Comparison of ENCODE assay signal across 8 cellular contexts in the genomic region with DNA sequence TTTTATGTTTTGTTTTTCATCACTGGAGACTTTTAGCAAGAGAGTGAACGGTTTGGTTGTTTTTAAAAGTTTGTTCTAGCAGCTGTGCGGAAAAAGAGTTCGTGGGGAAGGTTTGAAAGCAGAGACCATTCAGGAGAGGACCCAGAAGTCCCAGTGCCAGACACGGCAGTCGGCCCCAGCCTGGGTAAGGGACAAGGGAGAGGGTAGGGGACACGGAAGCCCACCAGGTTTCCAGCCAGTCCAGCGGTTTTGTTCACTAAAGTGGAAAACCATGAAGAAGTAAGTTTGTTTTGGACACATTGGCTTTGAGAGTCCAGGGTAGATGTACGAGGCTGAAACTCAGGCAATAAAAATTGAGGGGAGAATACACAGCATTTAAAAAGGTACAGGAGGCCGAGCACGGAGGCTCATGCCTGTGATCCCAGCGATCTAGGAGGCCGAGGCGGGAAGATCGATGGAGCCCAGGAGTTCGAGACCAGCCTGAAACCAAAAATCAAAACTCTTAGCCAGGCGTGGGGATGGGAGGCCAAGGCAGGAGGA. TPM values are rescaled to one million over a fixed set of nuclear protein-coding genes. Genes with fewer than 3 reads are reported as not detected.
DNase-seq lines count a peak whose midpoint lies in the region; ATAC-seq and TF ChIP-seq lines count a peak whose summit lies in the region.

No MANE protein-coding gene starts in this region.

- H3K9ac ChIP-seq in SU-DHL-6 (ENCODE audit: low read length), result peak overlapping the region; percentile 60

- DNase-seq in fibroblast of the aortic adventitia (ENCODE audit: low read depth), result no peak
- DNase-seq in sciatic nerve (ENCODE audit: low spot score), result no peak
- DNase-seq in DMS79 (lab: John Stamatoyannopoulos, UW), result no peak
- DNase-seq in AG08395 (ENCODE audit: low spot score), result no peak

- H4K20me1 ChIP-seq in SU-DHL-6 (ENCODE audit: low read depth, low read length), result no peaks in the 10 kb centered on the region

- no peaks in the 10 kb centered on the region for H3K9me3 ChIP-seq in SU-DHL-6 (ENCODE audit: insufficient read depth, low read length)

- H3K27me3 ChIP-seq in SU-DHL-6 (ENCODE audit: low read length), result no peaks in the 10 kb centered on the region

- peak overlapping the region; percentile 75 for H3K4me2 ChIP-seq in SU-DHL-6 (ENCODE audit: low read depth, low read length, poor library complexity, severe bottlenecking)

- no peaks in the 10 kb centered on the region for H3K79me2 ChIP-seq in SU-DHL-6 (ENCODE audit: insufficient read depth, low read length)

- H3F3A ChIP-seq in SU-DHL-6 (ENCODE audit: insufficient read depth), result no peaks in the 10 kb centered on the region

- peak overlapping the region; percentile 78 for H2AFZ ChIP-seq in SU-DHL-6 (ENCODE audit: low read depth, low read length, severe bottlenecking)

- ATAC-seq in GM18517 (IDR thresholded peaks at IDR 0.05; ENCODE audit: unreplicated experiment) (peak; percentile 4), sciatic nerve (peak; percentile 0), GM18519 (IDR thresholded peaks at IDR 0.05; ENCODE audit: low FRiP score, unreplicated experiment) (no peak), HG02885 (IDR thresholded peaks at IDR 0.05; ENCODE audit: poor library complexity, unreplicated experiment) (no peak)

- no peaks in the 10 kb centered on the region for H3K36me3 ChIP-seq in SU-DHL-6 (ENCODE audit: low read length)

- intact Hi-C loops in sciatic nerve (cut with DNase I), result no loop called here

- TF ChIP-seq CTCF in SU-DHL-6 (IDR thresholded peaks at IDR 0.05; ENCODE audit: insufficient read depth, low read length, poor library complexity, severe bottlenecking) (no peak), fibroblast of the aortic adventitia (IDR thresholded peaks at IDR 0.05; ENCODE audit: insufficient read depth, low read length) (no peak)

- H3K27ac ChIP-seq in SU-DHL-6 (ENCODE audit: low read depth, low read length), result 0 out of 2 replicates have a peak overlapping the region, but pooled peaks have one; percentile 19

- peak overlapping the region; percentile 55 for H3K4me3 ChIP-seq in SU-DHL-6 (ENCODE audit: insufficient read depth, low read length, poor library complexity, severe bottlenecking)
- peak overlapping the region; percentile 64 for H3K4me3 ChIP-seq in fibroblast of the aortic adventitia (ENCODE audit: low read depth, low read length)

- H3K9me2 ChIP-seq in SU-DHL-6 (replicated peaks; ENCODE audit: insufficient read depth, low read length), result no peaks in the 10 kb centered on the region

RNA-seq across cellular contexts. Expression of a gene that starts 36.4 kb away (rescaled TPM):
- total RNA-seq in fibroblast of the aortic adventitia (ENCODE audit: low replicate concordance), result 12.7 and 28.0 TPM in 2 replicates
- 14.3 TPM for total RNA-seq in sciatic nerve

RNA-seq across cellular contexts. Expression of a gene that starts 56.8 kb away (rescaled TPM):
- total RNA-seq in fibroblast of the aortic adventitia (ENCODE audit: low replicate concordance) (2.0 and 2.4 TPM in 2 replicates), sciatic nerve (19.0 TPM)

Comparison
In these comparisons a context has a peak if more than half of its experiments do, and no peak if none do; other contexts are left out.
1. ATAC-seq: peak in GM18517 (single experiment) and sciatic nerve (single experiment); none in GM18519 (single experiment) and HG02885 (single experiment).